8 cellular contexts compared by ENCODE assay signal in genomic region chr17:7308625-7309433, GRCh38. TPM values are rescaled to one million over a fixed set of nuclear protein-coding genes. Genes with fewer than 3 reads are reported as not detected.
DNase-seq lines count a peak whose midpoint lies in the region; ATAC-seq and TF ChIP-seq lines count a peak whose summit lies in the region.

No MANE protein-coding gene starts in this region.

- CTCF ChIA-PET in OCI-LY7 (lab: Charles Lee; ENCODE audit: unreplicated experiment), result interaction anchor here (0.6 kb wide), 3 partner anchors 28 to 318 kb away, joined by 3 to 5 read pairs (median 3); partner anchors contain the start of gene ACAP1

- H3K4me1 ChIP-seq in OCI-LY7 (ENCODE audit: insufficient read depth, low read length, poor library complexity, severe bottlenecking), result peaks cover 54% of the 10 kb centered on the region
- peaks cover 35% of the 10 kb centered on the region for H3K4me1 ChIP-seq in muscle layer of colon (ENCODE audit: insufficient read depth, low read length)

- H3K9me2 ChIP-seq in OCI-LY7 (ENCODE audit: insufficient read depth, low read length), result no peaks in the 10 kb centered on the region

- intact Hi-C loops in OCI-LY7 (cut with micrococcal nuclease; ENCODE audit: unreplicated experiment), result no loop called here

- peaks cover 43% of the 10 kb centered on the region for H3K79me2 ChIP-seq in OCI-LY7 (ENCODE audit: insufficient read depth, low read depth, low read length)

- DNase-seq in DMS 273 (lab: John Stamatoyannopoulos, UW; ENCODE audit: unreplicated experiment), result peak; percentile 78
- peak; percentile 82 for DNase-seq in HT1080 (ENCODE audit: low read depth)
- DNase-seq in OCI-LY7 (ENCODE audit: low spot score), result peak; percentile 76
- DNase-seq in activated T-cell treated with anti-CD3 and anti-CD28 coated beads for 48 hours (ENCODE audit: low read depth), result peak; percentile 69
- no peak for DNase-seq in epithelial cell of proximal tubule (ENCODE audit: low read depth)
- DNase-seq in stimulated activated CD8-positive, alpha-beta memory T cell treated with anti-CD3 and anti-CD28 coated beads, Interleukin-4, amount 100 ng/mL, for 48 hours, result peak; percentile 83

- H3K4me2 ChIP-seq in OCI-LY7 (ENCODE audit: low read length), result peak overlapping the region; percentile 77

- H3K36me3 ChIP-seq in OCI-LY7 (ENCODE audit: insufficient read depth, low read length) (peaks cover 62% of the 10 kb centered on the region), muscle layer of colon (ENCODE audit: insufficient read depth, low read length) (peaks cover 44% of the 10 kb centered on the region)

- no peak overlapping the region for H2AFZ ChIP-seq in OCI-LY7 (ENCODE audit: low read length)

- peak overlapping the region; percentile 91 for H3K9ac ChIP-seq in muscle layer of colon (ENCODE audit: low read length)

- H3K27ac ChIP-seq in OCI-LY7 (ENCODE audit: low read depth, low read length, poor library complexity, severe bottlenecking) (peak overlapping the region; percentile 95), muscle layer of colon (ENCODE audit: low read depth, low read length) (peak overlapping the region; percentile 96)

- H3K9me3 ChIP-seq in OCI-LY7 (ENCODE audit: low read length) (no peaks in the 10 kb centered on the region), muscle layer of colon (ENCODE audit: low read length) (no peaks in the 10 kb centered on the region)

- peaks cover 24% of the 10 kb centered on the region for H4K20me1 ChIP-seq in OCI-LY7 (ENCODE audit: insufficient read depth, low read length)

- TF ChIP-seq CTCF in OCI-LY7 (conservative IDR thresholded peaks at IDR 0.05; ENCODE audit: low read length) (no peak), epithelial cell of proximal tubule (conservative IDR thresholded peaks at IDR 0.05; ENCODE audit: low read depth, low read length) (no peak)

- H3K27me3 ChIP-seq in muscle layer of colon (ENCODE audit: control insufficient read depth in 1 of 2, insufficient read depth in 2 of 2, low read length in 2 of 2), result no peaks in the 10 kb centered on the region

- peak overlapping the region; percentile 99 for H3K4me3 ChIP-seq in OCI-LY7 (ENCODE audit: low read depth, low read length, poor library complexity, severe bottlenecking)
- H3K4me3 ChIP-seq in epithelial cell of proximal tubule (ENCODE audit: low read depth, low read length), result peak overlapping the region; percentile 95
- peak overlapping the region; percentile 59 to 93 for H3K4me3 ChIP-seq in muscle layer of colon (ENCODE audit: low read depth in 1 of 2, low read length in 2 of 2)

- TSS peak; percentile 95 for BruUV-seq in OCI-LY7 (replicated peaks; lab: Mats Ljungman, UMichigan)

- ATAC-seq in GM21447 (IDR thresholded peaks at IDR 0.05; ENCODE audit: unreplicated experiment), result no peak

- POLR2A ChIA-PET in OCI-LY7 (lab: Charles Lee), result interaction anchor here (0.6 to 3.2 kb wide), 4 partner anchors 11 to 28 kb away, joined by 3 to 8 read pairs (median 4); partner anchors contain the start of genes ACAP1 and NEURL4

RNA-seq across cellular contexts. Expression of gene EIF5A, which starts 1.4 kb away (rescaled TPM):
- 1,448 and 1,578 TPM in 2 replicates for total RNA-seq in HT1080 (2014; rRNA removed; shearing (Covaris generic))
- 1,385 and 1,785 TPM in 2 replicates for polyA plus RNA-seq in HT1080 (2015; cell fraction: cytosol; rRNA removed)
- 681 and 724 TPM in 2 replicates for polyA plus RNA-seq in HT1080 (2015; cell fraction: nucleus; rRNA removed)
- 491 and 519 TPM in 2 replicates for total RNA-seq in OCI-LY7 (2014; rRNA removed; shearing (Covaris generic))
- 692 and 803 TPM in 2 replicates for total RNA-seq in OCI-LY7 (2022)
- 353 and 817 TPM in 2 replicates for total RNA-seq in epithelial cell of proximal tubule

RNA-seq across cellular contexts. Expression of gene GPS2, which starts 6.3 kb away (rescaled TPM):
- total RNA-seq in HT1080 (2014; rRNA removed; shearing (Covaris generic)), result 125 and 135 TPM in 2 replicates
- 90.9 and 91.5 TPM in 2 replicates for polyA plus RNA-seq in HT1080 (2015; cell fraction: cytosol; rRNA removed)
- polyA plus RNA-seq in HT1080 (2015; cell fraction: nucleus; rRNA removed), result 107 and 110 TPM in 2 replicates
- 70.4 and 70.5 TPM in 2 replicates for total RNA-seq in OCI-LY7 (2014; rRNA removed; shearing (Covaris generic))
- total RNA-seq in OCI-LY7 (2022), result 75.0 and 80.8 TPM in 2 replicates
- 91.5 and 104 TPM in 2 replicates for total RNA-seq in epithelial cell of proximal tubule

RNA-seq across cellular contexts. Expression of gene YBX2, which starts 14.4 kb away (rescaled TPM):
- not detected in 2 replicates for total RNA-seq in HT1080 (2014; rRNA removed; shearing (Covaris generic))
- polyA plus RNA-seq in HT1080 (2015; cell fraction: cytosol; rRNA removed), result not detected in 2 replicates
- not detected in 2 replicates for polyA plus RNA-seq in HT1080 (2015; cell fraction: nucleus; rRNA removed)
- 9.8 and 12.8 TPM in 2 replicates for total RNA-seq in OCI-LY7 (2014; rRNA removed; shearing (Covaris generic))
- total RNA-seq in OCI-LY7 (2022) (6.7 and 11.8 TPM in 2 replicates), epithelial cell of proximal tubule (0.14 and 0.35 TPM in 2 replicates)

RNA-seq across cellular contexts. Expression of gene NEURL4, which starts 20.3 kb away (rescaled TPM):
- total RNA-seq in HT1080 (2014; rRNA removed; shearing (Covaris generic)), result 20.7 TPM in 2 replicates
- 7.3 and 8.2 TPM in 2 replicates for polyA plus RNA-seq in HT1080 (2015; cell fraction: cytosol; rRNA removed)
- polyA plus RNA-seq in HT1080 (2015; cell fraction: nucleus; rRNA removed), result 74.5 and 82.3 TPM in 2 replicates
- total RNA-seq in OCI-LY7 (2014; rRNA removed; shearing (Covaris generic)), result 30.2 and 34.7 TPM in 2 replicates
- total RNA-seq in OCI-LY7 (2022) (50.2 and 66.8 TPM in 2 replicates), epithelial cell of proximal tubule (13.4 and 19.3 TPM in 2 replicates)

RNA-seq across cellular contexts. Expression of gene SLC2A4, which starts 27.3 kb away (rescaled TPM):
- total RNA-seq in HT1080 (2014; rRNA removed; shearing (Covaris generic)), result 0.03 TPM in 1 of 2 replicates, not detected in the other
- not detected in 2 replicates for polyA plus RNA-seq in HT1080 (2015; cell fraction: cytosol; rRNA removed)
- polyA plus RNA-seq in HT1080 (2015; cell fraction: nucleus; rRNA removed), result 0.07 TPM in 1 of 2 replicates, not detected in the other
- total RNA-seq in OCI-LY7 (2014; rRNA removed; shearing (Covaris generic)), result 0.49 and 0.63 TPM in 2 replicates
- total RNA-seq in OCI-LY7 (2022) (0.30 and 0.61 TPM in 2 replicates), epithelial cell of proximal tubule (0.23 and 0.36 TPM in 2 replicates)
